7 cellular contexts compared by ENCODE assay signal in genomic region chr15:67146214-67146613, GRCh38.
A peak's percentile ranks its signal among the peaks of the same experiment; 100 is the strongest.
DNase-seq lines count a peak whose midpoint lies in the region; ATAC-seq and TF ChIP-seq lines count a peak whose summit lies in the region.

No MANE protein-coding gene starts in this region.

- peaks cover 69% of the 10 kb centered on the region for H3K4me1 Mint-ChIP-seq in activated T-helper 2 cell treated with anti-CD3 and anti-CD28 coated beads, Interferon-gamma antibody, Interleukin-2, Interleukin-4, amounts not matched to agents 10 μg/mL and 5 μg/mL and 100 μg/mL, durations not matched to agents 14 hours and 24 hours and 36 hours (ENCODE audit: low read depth)
- H3K4me1 Mint-ChIP-seq in stimulated activated effector memory CD8-positive, alpha-beta T cell treated with anti-CD3 and anti-CD28 coated beads, Interleukin-12 subunit alpha, Interleukin-12 subunit beta, amount 100 ng/mL, for 72 hours = peaks cover 89% of the 10 kb centered on the region

- H3K9ac ChIP-seq in HUES64 (ENCODE audit: low read depth, low read length) = no peak overlapping the region

- peak overlapping the region; percentile 29 for H3K27ac ChIP-seq in HUES64 (ENCODE audit: low read depth, low read length)
- H3K27ac ChIP-seq in left ventricle myocardium inferior (replicated peaks) = peak overlapping the region; percentile 84

- H3K4me3 ChIP-seq in HUES64 (ENCODE audit: low read length) = no peak overlapping the region
- no peak overlapping the region for H3K4me3 ChIP-seq in left ventricle myocardium inferior

- peaks cover 8% of the 10 kb centered on the region for H3K36me3 Mint-ChIP-seq in activated T-helper 2 cell treated with anti-CD3 and anti-CD28 coated beads, Interferon-gamma antibody, Interleukin-2, Interleukin-4, amounts not matched to agents 10 μg/mL and 5 μg/mL and 100 μg/mL, durations not matched to agents 14 hours and 24 hours and 36 hours (ENCODE audit: low read depth)
- peaks cover 16% of the 10 kb centered on the region for H3K36me3 Mint-ChIP-seq in stimulated activated effector memory CD8-positive, alpha-beta T cell treated with anti-CD3 and anti-CD28 coated beads, Interleukin-12 subunit alpha, Interleukin-12 subunit beta, amount 100 ng/mL, for 72 hours

- 54% methylated on average over 5 of the region's 6 CpGs for WGBS in HUES64

- TF ChIP-seq CTCF in left ventricle myocardium inferior (IDR thresholded peaks at IDR 0.05; ENCODE audit: borderline replicate concordance) = no peak

- H3K27ac Mint-ChIP-seq in activated T-helper 2 cell treated with anti-CD3 and anti-CD28 coated beads, Interferon-gamma antibody, Interleukin-2, Interleukin-4, amounts not matched to agents 10 μg/mL and 5 μg/mL and 100 μg/mL, durations not matched to agents 14 hours and 24 hours and 36 hours = peak overlapping the region; percentile 85
- H3K27ac Mint-ChIP-seq in stimulated activated effector memory CD8-positive, alpha-beta T cell treated with anti-CD3 and anti-CD28 coated beads, Interleukin-12 subunit alpha, Interleukin-12 subunit beta, amount 100 ng/mL, for 72 hours = peak overlapping the region; percentile 80

- no peak for DNase-seq in activated T-helper 2 cell treated with anti-CD3 and anti-CD28 coated beads, Interferon-gamma antibody, Interleukin-2, Interleukin-4, amounts not matched to agents 10 μg/mL and 5 μg/mL and 100 μg/mL, durations not matched to agents 14 hours and 24 hours and 36 hours (ENCODE audit: low spot score)
- DNase-seq in left ventricle myocardium inferior = peak; percentile 58
- no peak for DNase-seq in stimulated activated effector memory CD8-positive, alpha-beta T cell treated with anti-CD3 and anti-CD28 coated beads, Interleukin-12 subunit alpha, Interleukin-12 subunit beta, amount 100 ng/mL, for 72 hours (ENCODE audit: low spot score in 2 of 2)
- DNase-seq in NCI-H748 (lab: John Stamatoyannopoulos, UW; ENCODE audit: unreplicated experiment) = no peak
- no peak for DNase-seq in stimulated activated naive CD4-positive, alpha-beta T cell treated with Interleukin-2 at 50 U/mL for 16 hours (lab: John Stamatoyannopoulos, UW)

- ATAC-seq in stimulated activated effector memory CD8-positive, alpha-beta T cell treated with anti-CD3 and anti-CD28 coated beads, Interleukin-12 subunit alpha, Interleukin-12 subunit beta, amount 100 ng/mL, for 72 hours = no peak
- no peak for ATAC-seq in GM18520 (IDR thresholded peaks at IDR 0.05; ENCODE audit: unreplicated experiment)

- H3K4me3 Mint-ChIP-seq in activated T-helper 2 cell treated with anti-CD3 and anti-CD28 coated beads, Interferon-gamma antibody, Interleukin-2, Interleukin-4, amounts not matched to agents 10 μg/mL and 5 μg/mL and 100 μg/mL, durations not matched to agents 14 hours and 24 hours and 36 hours (ENCODE audit: low read depth) = peak overlapping the region; percentile 9
- peak overlapping the region; percentile 29 for H3K4me3 Mint-ChIP-seq in stimulated activated effector memory CD8-positive, alpha-beta T cell treated with anti-CD3 and anti-CD28 coated beads, Interleukin-12 subunit alpha, Interleukin-12 subunit beta, amount 100 ng/mL, for 72 hours

- H3K9me3 ChIP-seq in HUES64 (ENCODE audit: insufficient read depth, low read depth, low read length) (no peaks in the 10 kb centered on the region), left ventricle myocardium inferior (replicated peaks) (no peaks in the 10 kb centered on the region)

- H3K36me3 ChIP-seq in HUES64 (ENCODE audit: insufficient read depth, low read length) (no peaks in the 10 kb centered on the region), left ventricle myocardium inferior (no peaks in the 10 kb centered on the region)

- intact Hi-C loops in activated T-helper 2 cell treated with anti-CD3 and anti-CD28 coated beads, Interferon-gamma antibody, Interleukin-2, Interleukin-4, amounts not matched to agents 10 μg/mL and 5 μg/mL and 100 μg/mL, durations not matched to agents 14 hours and 24 hours and 36 hours (cut with micrococcal nuclease) = loop anchor here (2.0 kb wide), 1 partner anchor 43 kb away; no protein-coding TSS in a partner anchor
- intact Hi-C loops in left ventricle myocardium inferior (cut with micrococcal nuclease) = no loop called here

- H3K27me3 Mint-ChIP-seq in activated T-helper 2 cell treated with anti-CD3 and anti-CD28 coated beads, Interferon-gamma antibody, Interleukin-2, Interleukin-4, amounts not matched to agents 10 μg/mL and 5 μg/mL and 100 μg/mL, durations not matched to agents 14 hours and 24 hours and 36 hours (ENCODE audit: low read depth) = no peaks in the 10 kb centered on the region

- H3K9me3 Mint-ChIP-seq in activated T-helper 2 cell treated with anti-CD3 and anti-CD28 coated beads, Interferon-gamma antibody, Interleukin-2, Interleukin-4, amounts not matched to agents 10 μg/mL and 5 μg/mL and 100 μg/mL, durations not matched to agents 14 hours and 24 hours and 36 hours = no peaks in the 10 kb centered on the region
- H3K9me3 Mint-ChIP-seq in stimulated activated effector memory CD8-positive, alpha-beta T cell treated with anti-CD3 and anti-CD28 coated beads, Interleukin-12 subunit alpha, Interleukin-12 subunit beta, amount 100 ng/mL, for 72 hours = no peaks in the 10 kb centered on the region

- H3K4me1 ChIP-seq in HUES64 (ENCODE audit: insufficient read depth, low read length) (peaks cover 87% of the 10 kb centered on the region), left ventricle myocardium inferior (peaks cover 99% of the 10 kb centered on the region)

- H3K27me3 ChIP-seq in HUES64 (ENCODE audit: insufficient read depth, low read length) = no peaks in the 10 kb centered on the region; the same call in 1 of the 2 replicates
- no peaks in the 10 kb centered on the region for H3K27me3 ChIP-seq in left ventricle myocardium inferior (ENCODE audit: low read depth)
